In genomic region chr14:61713724-61714437, GRCh38 we compare ENCODE assay signal across 13 cellular contexts. TPM values are rescaled to one million over a fixed set of nuclear protein-coding genes. Genes with fewer than 3 reads are reported as not detected.
A peak's percentile ranks its signal among the peaks of the same experiment; 100 is the strongest.
DNase-seq lines count a peak whose midpoint lies in the region; TF ChIP-seq lines count a peak whose summit lies in the region.
"Had no signal": no experiment of that assay in that cellular context is flagged by ENCODE, and none has a peak within 500 bp of the region (broad histone marks: within the 10 kb centered on the region; RNA-seq: fewer than 3 reads in every experiment).

No MANE protein-coding gene starts in this region.

- H3K9me3 ChIP-seq in BLaER1 (peaks cover under 1% of the 10 kb centered on the region; the same call in 1 of the 2 replicates), GM23248 (ENCODE audit: low read depth) (no peaks in the 10 kb centered on the region)
- H3K9me3 ChIP-seq: SJCRH30 had no signal

- H2BK5ac ChIP-seq in mesendoderm (ENCODE audit: low read length): no peak overlapping the region

- H3K27me3 ChIP-seq in BLaER1 (no peaks in the 10 kb centered on the region), GM23248 (replicated peaks; ENCODE audit: insufficient read depth) (no peaks in the 10 kb centered on the region), mesendoderm (ENCODE audit: insufficient read depth, low read length, poor library complexity) (no peaks in the 10 kb centered on the region)
- H3K27me3 ChIP-seq: SJCRH30 had no signal

- H3F3A ChIP-seq in GM23248 (ENCODE audit: insufficient read depth): peaks cover 95% of the 10 kb centered on the region

- peaks cover 15% of the 10 kb centered on the region for H3K36me3 Mint-ChIP-seq in activated T-helper 2 cell treated with anti-CD3 and anti-CD28 coated beads, Interferon-gamma antibody, Interleukin-2, Interleukin-4, amounts not matched to agents 10 μg/mL and 5 μg/mL and 100 μg/mL, durations not matched to agents 14 hours and 24 hours and 36 hours (ENCODE audit: low read depth)
- H3K36me3 Mint-ChIP-seq in endothelial cell (ENCODE audit: low read depth, unreplicated experiment): no peaks in the 10 kb centered on the region
- H3K36me3 Mint-ChIP-seq: CD4-positive, CD25-positive, alpha-beta regulatory T cell had no signal

- H4K5ac ChIP-seq in mesendoderm (ENCODE audit: low read length): no peak overlapping the region

- H3K27ac Mint-ChIP-seq in activated T-helper 2 cell treated with anti-CD3 and anti-CD28 coated beads, Interferon-gamma antibody, Interleukin-2, Interleukin-4, amounts not matched to agents 10 μg/mL and 5 μg/mL and 100 μg/mL, durations not matched to agents 14 hours and 24 hours and 36 hours: peak overlapping the region; percentile 43
- H3K27ac Mint-ChIP-seq in endothelial cell (ENCODE audit: unreplicated experiment): no peak overlapping the region

- no peaks in the 10 kb centered on the region for H3K9me3 Mint-ChIP-seq in activated T-helper 2 cell treated with anti-CD3 and anti-CD28 coated beads, Interferon-gamma antibody, Interleukin-2, Interleukin-4, amounts not matched to agents 10 μg/mL and 5 μg/mL and 100 μg/mL, durations not matched to agents 14 hours and 24 hours and 36 hours
- H3K9me3 Mint-ChIP-seq in endothelial cell (ENCODE audit: unreplicated experiment): no peaks in the 10 kb centered on the region

- H3K4me3 Mint-ChIP-seq in activated T-helper 2 cell treated with anti-CD3 and anti-CD28 coated beads, Interferon-gamma antibody, Interleukin-2, Interleukin-4, amounts not matched to agents 10 μg/mL and 5 μg/mL and 100 μg/mL, durations not matched to agents 14 hours and 24 hours and 36 hours (ENCODE audit: low read depth): no peak overlapping the region
- H3K4me3 Mint-ChIP-seq in endothelial cell (ENCODE audit: unreplicated experiment): no peak overlapping the region

- H3K9ac ChIP-seq in BLaER1 (no peak overlapping the region), GM23248 (peak overlapping the region; percentile 53), mesendoderm (ENCODE audit: low read length) (no peak overlapping the region)

- H3K4me1 ChIP-seq in BLaER1 (peaks cover 95% of the 10 kb centered on the region), GM23248 (ENCODE audit: insufficient read depth) (peaks cover 93% of the 10 kb centered on the region), mesendoderm (ENCODE audit: control insufficient read depth, low read depth, low read length) (peaks cover 11% of the 10 kb centered on the region)
- H3K4me1 ChIP-seq: SJCRH30 had no signal

- no peak overlapping the region for H3K27ac ChIP-seq in BLaER1
- peak overlapping the region; percentile 53 for H3K27ac ChIP-seq in GM23248
- H3K27ac ChIP-seq in mesendoderm (ENCODE audit: low read depth, low read length): no peak overlapping the region
- H3K27ac ChIP-seq: SJCRH30 had no signal

- no peak for TF ChIP-seq CTCF in endothelial cell (IDR thresholded peaks at IDR 0.05; ENCODE audit: unreplicated experiment)

- H4K8ac ChIP-seq in mesendoderm (ENCODE audit: low read depth, low read length): no peak overlapping the region

- DNase-seq in GM23248 (no peak), mesendoderm (peak; percentile 40), endothelial cell (ENCODE audit: low spot score) (no peak)
- DNase-seq in activated T-helper 2 cell treated with anti-CD3 and anti-CD28 coated beads, Interferon-gamma antibody, Interleukin-2, Interleukin-4, amounts not matched to agents 10 μg/mL and 5 μg/mL and 100 μg/mL, durations not matched to agents 14 hours and 24 hours and 36 hours (ENCODE audit: low spot score): no peak
- DNase-seq in stimulated activated CD4-positive, alpha-beta T cell treated with anti-CD3 and anti-CD28 coated beads, Interleukin-15, amount 100 ng/mL, for 24 hours: no peak
- DNase-seq in stimulated activated CD4-positive, alpha-beta T cell treated with anti-CD3 and anti-CD28 coated beads, Interleukin-2, amount 100 ng/mL, for 24 hours: no peak
- DNase-seq: activated CD8-positive, alpha-beta memory T cell treated with anti-CD3 and anti-CD28 coated beads, Interleukin-2, amount 50 U/mL, for 4 hours; CD4-positive, CD25-positive, alpha-beta regulatory T cell; NCI-H2171; SJCRH30; stimulated activated CD4-positive, alpha-beta T cell treated with anti-CD3 and anti-CD28 coated beads, Interleukin-4, amount 100 ng/mL, for 1 hour; stimulated activated naive CD4-positive, alpha-beta T cell had no signal

- H2AFZ ChIP-seq in GM23248: no peak overlapping the region

- peaks cover 100% of the 10 kb centered on the region for H3K79me2 ChIP-seq in GM23248 (ENCODE audit: insufficient read depth)
- H3K79me2 ChIP-seq in mesendoderm (ENCODE audit: control insufficient read depth, insufficient read depth, low read length): peaks cover 76% of the 10 kb centered on the region

- H3K56ac ChIP-seq in mesendoderm (ENCODE audit: low read length): no peak overlapping the region

- no peak overlapping the region for H2BK120ac ChIP-seq in mesendoderm (ENCODE audit: low read depth, low read length)

- H3K36me3 ChIP-seq in BLaER1 (peaks cover 20% of the 10 kb centered on the region; the same call in 1 of the 2 replicates), GM23248 (ENCODE audit: low read depth) (no peaks in the 10 kb centered on the region; the same call in 1 of the 2 replicates), mesendoderm (ENCODE audit: control insufficient read depth, insufficient read depth, low read length) (no peaks in the 10 kb centered on the region)
- H3K36me3 ChIP-seq: SJCRH30 had no signal

- intact Hi-C loops in activated T-helper 2 cell treated with anti-CD3 and anti-CD28 coated beads, Interferon-gamma antibody, Interleukin-2, Interleukin-4, amounts not matched to agents 10 μg/mL and 5 μg/mL and 100 μg/mL, durations not matched to agents 14 hours and 24 hours and 36 hours (cut with micrococcal nuclease): loop anchor here (1.0 kb wide), 1 partner anchor 11 kb away; no protein-coding TSS in a partner anchor

- H3K23ac ChIP-seq in mesendoderm (ENCODE audit: low read length): no peak overlapping the region

- no peak overlapping the region for H3K18ac ChIP-seq in mesendoderm (ENCODE audit: low read length)

- peaks cover 100% of the 10 kb centered on the region for H4K20me1 ChIP-seq in BLaER1
- H4K20me1 ChIP-seq in GM23248 (ENCODE audit: insufficient read depth): peaks cover 85% of the 10 kb centered on the region

- H3K9me2 ChIP-seq in GM23248 (ENCODE audit: insufficient read depth): no peaks in the 10 kb centered on the region

- no peak overlapping the region for H3K4me3 ChIP-seq in BLaER1
- H3K4me3 ChIP-seq in GM23248: peak overlapping the region; percentile 56
- no peak overlapping the region for H3K4me3 ChIP-seq in mesendoderm (ENCODE audit: low read length)
- H3K4me3 ChIP-seq: SJCRH30 had no signal

- no peak overlapping the region for H2BK15ac ChIP-seq in mesendoderm (replicated peaks; ENCODE audit: low read depth)

- H3K27me3 Mint-ChIP-seq in activated T-helper 2 cell treated with anti-CD3 and anti-CD28 coated beads, Interferon-gamma antibody, Interleukin-2, Interleukin-4, amounts not matched to agents 10 μg/mL and 5 μg/mL and 100 μg/mL, durations not matched to agents 14 hours and 24 hours and 36 hours (ENCODE audit: low read depth): no peaks in the 10 kb centered on the region
- no peaks in the 10 kb centered on the region for H3K27me3 Mint-ChIP-seq in endothelial cell (ENCODE audit: unreplicated experiment)
- H3K27me3 Mint-ChIP-seq: CD4-positive, CD25-positive, alpha-beta regulatory T cell had no signal

- H3K4me1 Mint-ChIP-seq in activated T-helper 2 cell treated with anti-CD3 and anti-CD28 coated beads, Interferon-gamma antibody, Interleukin-2, Interleukin-4, amounts not matched to agents 10 μg/mL and 5 μg/mL and 100 μg/mL, durations not matched to agents 14 hours and 24 hours and 36 hours (ENCODE audit: low read depth): peaks cover 61% of the 10 kb centered on the region
- peaks cover 37% of the 10 kb centered on the region for H3K4me1 Mint-ChIP-seq in endothelial cell (ENCODE audit: unreplicated experiment)

- H3K79me1 ChIP-seq in mesendoderm (ENCODE audit: low read length): no peaks in the 10 kb centered on the region

- in situ Hi-C loops in GM23248 (cut with MboI): no loop called here

- H3K4me2 ChIP-seq in BLaER1: peak overlapping the region; percentile 50
- peak overlapping the region; percentile 79 for H3K4me2 ChIP-seq in GM23248 (ENCODE audit: unreplicated experiment)
- H3K4me2 ChIP-seq in mesendoderm (ENCODE audit: low read length): no peak overlapping the region

- 90 to 95% methylated on average over 4 of the region's 4 CpGs for WGBS in GM23248 (ENCODE audit: low coverage in 1 of 2, low lambda C conversion rate in 2 of 2, missing lambda C conversion rate in 2 of 2), 2 experiments
- WGBS in mesendoderm (ENCODE audit: extremely low coverage, insufficient coverage, low lambda C conversion rate): no CpG with 5 or more reads among the region's 4 CpGs

- no peak overlapping the region for H3K4ac ChIP-seq in mesendoderm (ENCODE audit: low read depth, low read length)

- H2AK5ac ChIP-seq in mesendoderm (ENCODE audit: low read length): no peak overlapping the region

RNA-seq across cellular contexts. Expression of gene HIF1A, which starts 18.6 kb away (rescaled TPM):
- 1,114 and 1,257 TPM in 2 replicates for total RNA-seq in GM23248 (2014; rRNA removed; shearing (Covaris generic))
- polyA plus RNA-seq in GM23248 (2016; fragmentation: Nextera tagmentation; extraction: Ambion mirVana): 863 and 907 TPM in 2 replicates
- 131 and 138 TPM in 2 replicates for total RNA-seq in activated T-helper 2 cell treated with anti-CD3 and anti-CD28 coated beads, Interferon-gamma antibody, Interleukin-2, Interleukin-4, amounts not matched to agents 10 μg/mL and 5 μg/mL and 100 μg/mL, durations not matched to agents 14 hours and 24 hours and 36 hours
- 212 TPM for polyA plus RNA-seq in mesendoderm (2013, experiment 1 of 2)
- polyA plus RNA-seq in mesendoderm (2013, experiment 2 of 2): 208 TPM
- 203 TPM for total RNA-seq in endothelial cell (ENCODE audit: unreplicated experiment)

RNA-seq across cellular contexts. Expression of gene SNAPC1, which starts 48.3 kb away (rescaled TPM):
- 32.1 and 35.9 TPM in 2 replicates for total RNA-seq in GM23248 (2014; rRNA removed; shearing (Covaris generic))
- 41.0 and 41.6 TPM in 2 replicates for polyA plus RNA-seq in GM23248 (2016; fragmentation: Nextera tagmentation; extraction: Ambion mirVana)
- 10.2 and 10.5 TPM in 2 replicates for total RNA-seq in activated T-helper 2 cell treated with anti-CD3 and anti-CD28 coated beads, Interferon-gamma antibody, Interleukin-2, Interleukin-4, amounts not matched to agents 10 μg/mL and 5 μg/mL and 100 μg/mL, durations not matched to agents 14 hours and 24 hours and 36 hours
- polyA plus RNA-seq in mesendoderm (2013, experiment 1 of 2): 13.0 TPM
- polyA plus RNA-seq in mesendoderm (2013, experiment 2 of 2): 13.9 TPM
- 5.2 TPM for total RNA-seq in endothelial cell (ENCODE audit: unreplicated experiment)
